ENCODE assay signal across 2 cellular contexts in the genomic region with DNA sequence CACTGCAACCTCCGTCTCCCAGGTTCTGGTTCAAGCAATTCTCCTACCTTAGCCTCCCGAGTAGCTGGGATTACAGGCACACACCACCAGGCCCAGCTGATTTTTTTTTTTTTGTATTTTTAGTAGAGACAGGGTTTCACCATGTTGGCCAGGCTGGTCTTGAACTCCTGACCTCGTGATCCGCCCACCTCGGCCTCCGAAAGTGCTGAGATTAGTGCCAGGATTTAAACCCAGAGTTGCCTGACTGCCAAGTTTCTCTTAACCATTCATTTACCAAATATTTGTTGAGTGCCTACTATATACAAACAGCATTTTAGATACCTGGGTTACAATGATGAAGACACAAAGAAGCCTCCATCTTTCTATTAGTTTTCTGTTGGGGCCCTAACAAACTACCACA. TPM values are rescaled to one million over a fixed set of nuclear protein-coding genes. Genes with fewer than 3 reads are reported as not detected.
"Had no signal": no experiment of that assay in that cellular context is flagged by ENCODE, and none has a peak within 500 bp of the region (broad histone marks: within the 10 kb centered on the region; RNA-seq: fewer than 3 reads in every experiment).

No MANE protein-coding gene starts in this region.

RNA-seq across cellular contexts. Expression of a gene that starts 18.3 kb away (rescaled TPM):
- total RNA-seq: G401, GM12878 had no signal
